8 cellular contexts compared by ENCODE assay signal in the genomic region with DNA sequence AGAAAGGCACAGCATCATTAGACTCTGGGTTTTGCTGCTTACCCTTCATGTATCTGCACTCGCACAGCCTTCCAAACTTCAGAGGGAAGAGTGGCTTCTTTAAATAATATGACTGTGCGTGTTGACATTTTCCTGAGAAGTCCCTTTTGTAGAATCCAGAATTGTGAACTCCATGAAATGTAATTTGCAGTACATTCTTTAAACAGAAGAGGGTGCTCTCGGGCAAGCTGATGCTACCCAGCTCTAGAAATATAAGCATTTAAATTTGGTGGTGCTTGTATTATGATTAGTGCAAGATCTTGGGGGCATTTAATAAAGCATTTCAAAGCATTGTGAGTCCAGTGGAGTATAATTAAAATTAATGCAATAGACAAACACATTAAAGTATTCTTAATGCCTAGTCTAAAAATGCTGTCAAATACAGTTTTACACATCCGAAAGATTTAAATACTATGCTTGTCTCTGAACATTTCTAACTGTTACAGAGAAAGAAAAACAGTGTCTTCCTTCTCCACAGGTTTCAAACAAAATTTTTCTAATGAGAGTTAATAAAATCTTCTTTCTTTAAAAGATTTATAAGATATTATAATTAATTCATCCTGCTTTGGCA. TPM values are rescaled to one million over a fixed set of nuclear protein-coding genes. Genes with fewer than 3 reads are reported as not detected.
DNase-seq lines count a peak whose midpoint lies in the region; TF ChIP-seq lines count a peak whose summit lies in the region.

No MANE protein-coding gene starts in this region.

- no peak for TF ChIP-seq EP300 in Ishikawa (IDR thresholded peaks at IDR 0.05; ENCODE audit: borderline replicate concordance)

- no peak overlapping the region for H3K4me3 ChIP-seq in esophagus squamous epithelium
- H3K4me3 ChIP-seq in prostate gland = no peak overlapping the region

- H3K27ac ChIP-seq in esophagus squamous epithelium (no peak overlapping the region), prostate gland (no peak overlapping the region)

- H3K4me1 ChIP-seq in esophagus squamous epithelium (no peaks in the 10 kb centered on the region), prostate gland (replicated peaks) (no peaks in the 10 kb centered on the region)

- DNase-seq in NCI-H146 (lab: John Stamatoyannopoulos, UW) = peak; percentile 16
- no peak for DNase-seq in NCI-H146 treated with DMSO at 0.1 percent for 48 hours (lab: John Stamatoyannopoulos, UW; ENCODE audit: unreplicated experiment)
- peak; percentile 38 for DNase-seq in RPMI7951 (ENCODE audit: low read depth)
- no peak for DNase-seq in esophagus squamous epithelium (lab: John Stamatoyannopoulos, UW)
- no peak for DNase-seq in prostate gland (ENCODE audit: low spot score)
- no peak for DNase-seq in occipital lobe (lab: John Stamatoyannopoulos, UW)
- no peak for DNase-seq in activated gamma-delta T cell treated with Interleukin-2 at 50 U/mL for 16 hours

- TF ChIP-seq POLR2A in esophagus squamous epithelium (IDR thresholded peaks at IDR 0.05) = no peak
- no peak for TF ChIP-seq POLR2A in prostate gland (IDR thresholded peaks at IDR 0.05)

- 37 to 41% methylated on average over 4 of the region's 4 CpGs for WGBS in esophagus squamous epithelium, 2 donors
- WGBS in prostate gland = 49% methylated on average over 4 of the region's 4 CpGs

- peaks cover 0 to 16% (median 0%) of the 10 kb centered on the region in 3 donors for H3K36me3 ChIP-seq in esophagus squamous epithelium
- no peaks in the 10 kb centered on the region for H3K36me3 ChIP-seq in prostate gland

- TF ChIP-seq CTCF in esophagus squamous epithelium (IDR thresholded peaks at IDR 0.05) (peak; percentile 13 to 67 (median 46)), prostate gland (IDR thresholded peaks at IDR 0.05) (peak in 3 of 4 experiments; percentile 28 to 57 (median 45))

- H3K27me3 ChIP-seq in esophagus squamous epithelium = no peaks in the 10 kb centered on the region
- H3K27me3 ChIP-seq in prostate gland (replicated peaks; ENCODE audit: insufficient read depth) = no peaks in the 10 kb centered on the region

- H3K9me3 ChIP-seq in esophagus squamous epithelium = no peaks in the 10 kb centered on the region
- no peaks in the 10 kb centered on the region for H3K9me3 ChIP-seq in prostate gland

- peak; percentile 90 for TF ChIP-seq RAD21 in Ishikawa (IDR thresholded peaks at IDR 0.05; ENCODE audit: low read depth)

- intact Hi-C loops in esophagus squamous epithelium (cut with DNase I) = no loop called here
- intact Hi-C loops in prostate gland (cut with DNase I) = no loop called here

TF ChIP-seq in Ishikawa, 13 proteins besides CTCF, POLR2A, EP300 and RAD21:
- TF ChIP-seq ZBTB7A (IDR thresholded peaks at IDR 0.05; ENCODE audit: low read depth) (no peak), EGR1 (IDR thresholded peaks at IDR 0.05) (no peak), CREB1 (IDR thresholded peaks at IDR 0.05; ENCODE audit: low read depth) (no peak), REST (IDR thresholded peaks at IDR 0.05; ENCODE audit: low read depth) (no peak), YY1 (IDR thresholded peaks at IDR 0.05; ENCODE audit: low read depth) (no peak), FOXM1 (IDR thresholded peaks at IDR 0.05; ENCODE audit: borderline replicate concordance, low read depth) (no peak), NFIC (IDR thresholded peaks at IDR 0.05) (no peak), TAF1 (IDR thresholded peaks at IDR 0.05; ENCODE audit: low read depth) (no peak), TEAD4 (IDR thresholded peaks at IDR 0.05) (no peak), TCF12 (IDR thresholded peaks at IDR 0.05; ENCODE audit: low read depth) (no peak)
- TF ChIP-seq, protein P1, sequence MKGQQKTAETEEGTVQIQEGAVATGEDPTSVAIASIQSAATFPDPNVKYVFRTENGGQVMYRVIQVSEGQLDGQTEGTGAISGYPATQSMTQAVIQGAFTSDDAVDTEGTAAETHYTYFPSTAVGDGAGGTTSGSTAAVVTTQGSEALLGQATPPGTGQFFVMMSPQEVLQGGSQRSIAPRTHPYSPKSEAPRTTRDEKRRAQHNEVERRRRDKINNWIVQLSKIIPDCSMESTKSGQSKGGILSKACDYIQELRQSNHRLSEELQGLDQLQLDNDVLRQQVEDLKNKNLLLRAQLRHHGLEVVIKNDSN (IDR thresholded peaks at IDR 0.05) = no peak

RNA-seq across cellular contexts. Expression of gene GTF2A1L, which starts 17.3 kb away (rescaled TPM):
- total RNA-seq in RPMI7951 (2014; rRNA removed; shearing (Covaris generic)) = 0.29 and 0.60 TPM in 2 replicates
- 1 to 10 TPM in 2 of 4 donors, under 1 TPM in 1, not detected in 1; 0.22 to 4.0 (median 3.6) TPM for total RNA-seq in esophagus squamous epithelium
- 1 to 10 TPM in 1 of 2 donors, under 1 TPM in 1; 0.68 to 3.6 TPM for total RNA-seq in prostate gland
- total RNA-seq in occipital lobe = 6.9 TPM

Comparison
In these comparisons a context has a peak if more than half of its experiments do, and no peak if none do; other contexts are left out.
1. DNase-seq: peak in NCI-H146 (single experiment) and RPMI7951 (single experiment); none in NCI-H146 treated with DMSO at 0.1 percent for 48 hours (single experiment), esophagus squamous epithelium (single experiment), prostate gland (single experiment), occipital lobe (single experiment) and activated gamma-delta T cell treated with Interleukin-2 at 50 U/mL for 16 hours (single experiment).